Comparison of ENCODE assay signal across 1 cellular context in the genomic region with DNA sequence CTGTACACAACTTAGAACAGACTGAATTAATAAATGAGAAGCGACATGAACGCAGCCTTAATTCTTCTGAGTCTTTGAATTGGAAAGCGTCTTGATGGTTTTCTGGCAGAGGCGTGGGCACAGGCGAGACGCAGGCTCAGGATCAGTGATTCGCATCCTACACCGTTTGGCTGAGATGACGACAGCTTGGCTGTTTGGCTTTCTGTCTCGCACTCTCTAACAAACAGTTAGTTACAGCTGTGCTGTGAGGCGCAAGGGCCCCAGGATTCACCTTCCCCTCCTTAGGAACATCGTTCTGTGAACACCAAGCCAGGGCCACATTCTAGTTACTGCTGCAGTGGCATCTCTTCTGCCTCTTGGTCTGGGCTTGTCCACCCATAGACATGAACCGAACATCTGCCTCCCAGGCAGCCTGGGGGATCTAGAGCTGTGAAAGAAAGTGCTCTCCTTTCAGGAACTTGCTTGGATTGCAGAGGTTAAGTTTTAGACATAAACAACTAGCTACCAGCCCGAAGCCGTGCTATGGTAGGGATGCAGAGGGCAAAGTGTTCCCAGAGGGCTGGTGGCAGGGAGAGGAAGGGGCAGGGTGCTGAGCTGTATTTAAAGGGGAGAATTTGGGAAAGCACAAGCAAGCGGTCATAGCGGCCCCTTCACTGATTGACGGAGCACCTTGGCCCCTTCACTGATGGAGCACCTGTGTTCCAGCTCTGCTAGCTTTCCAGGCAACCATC.
TF ChIP-seq lines count a peak whose summit lies in the region.

No MANE protein-coding gene starts in this region.

TF ChIP-seq in IMR-90, 13 proteins besides CTCF, POLR2A, EP300 and RAD21:
- TF ChIP-seq RCOR1 (IDR thresholded peaks at IDR 0.05; ENCODE audit: insufficient replicate concordance, low read length) (no peak), USF2 (IDR thresholded peaks at IDR 0.05; ENCODE audit: low read depth, low read length) (no peak), MAFK (IDR thresholded peaks at IDR 0.05; ENCODE audit: low read depth, low read length) (no peak), RFX5 (IDR thresholded peaks at IDR 0.05; ENCODE audit: low read depth, low read length) (no peak), FOS (IDR thresholded peaks at IDR 0.05; ENCODE audit: low read depth, low read length) (no peak), CHD1 (IDR thresholded peaks at IDR 0.05; ENCODE audit: low read depth, low read length) (no peak)
- TF ChIP-seq, protein P1, sequence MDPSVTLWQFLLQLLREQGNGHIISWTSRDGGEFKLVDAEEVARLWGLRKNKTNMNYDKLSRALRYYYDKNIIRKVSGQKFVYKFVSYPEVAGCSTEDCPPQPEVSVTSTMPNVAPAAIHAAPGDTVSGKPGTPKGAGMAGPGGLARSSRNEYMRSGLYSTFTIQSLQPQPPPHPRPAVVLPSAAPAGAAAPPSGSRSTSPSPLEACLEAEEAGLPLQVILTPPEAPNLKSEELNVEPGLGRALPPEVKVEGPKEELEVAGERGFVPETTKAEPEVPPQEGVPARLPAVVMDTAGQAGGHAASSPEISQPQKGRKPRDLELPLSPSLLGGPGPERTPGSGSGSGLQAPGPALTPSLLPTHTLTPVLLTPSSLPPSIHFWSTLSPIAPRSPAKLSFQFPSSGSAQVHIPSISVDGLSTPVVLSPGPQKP (IDR thresholded peaks at IDR 0.05; ENCODE audit: borderline replicate concordance, low read depth, low read length): no peak
